In the genomic region with DNA sequence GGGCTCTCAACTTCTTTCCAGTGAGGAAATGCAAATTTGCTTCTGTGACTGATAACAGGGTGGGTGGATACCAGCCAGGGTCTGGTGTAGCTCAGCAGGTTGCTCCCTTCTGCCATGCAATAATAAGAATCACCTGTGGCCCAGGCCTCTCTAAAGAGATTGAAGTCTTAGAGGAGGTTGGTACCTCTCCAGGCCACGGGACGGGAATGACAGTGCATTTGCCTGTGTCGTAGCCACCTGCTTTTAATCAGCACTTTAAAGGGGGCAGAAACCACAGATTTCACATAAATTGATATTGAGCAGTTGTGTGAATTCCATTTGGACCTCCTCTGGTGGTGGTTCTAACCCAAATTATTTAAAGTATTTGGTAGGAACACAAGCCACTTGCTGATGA, we compare ENCODE assay signal across 14 cellular contexts.
DNase-seq lines count a peak whose midpoint lies in the region; ATAC-seq and TF ChIP-seq lines count a peak whose summit lies in the region.
"Had no signal": no experiment of that assay in that cellular context is flagged by ENCODE, and none has a peak within 500 bp of the region (broad histone marks: within the 10 kb centered on the region; RNA-seq: fewer than 3 reads in every experiment).

No MANE protein-coding gene starts in this region.

- no peaks in the 10 kb centered on the region for H3K9me3 ChIP-seq in AG04450 (ENCODE audit: control insufficient read depth, insufficient read depth, low read length)
- H3K9me3 ChIP-seq in HUES6 (ENCODE audit: control insufficient read depth, insufficient read depth, low read depth, low read length): peaks cover 16% of the 10 kb centered on the region; the same call in 1 of the 2 replicates

- H3K4me1 Mint-ChIP-seq in immature natural killer cell: peaks cover 54 to 66% of the 10 kb centered on the region in 2 donors

- H3K27me3 Mint-ChIP-seq in immature natural killer cell (ENCODE audit: low read depth in 3 of 3): peaks cover 0 to 2% (median 0%) of the 10 kb centered on the region in 3 donors
- H3K27me3 Mint-ChIP-seq: CD4-positive, CD25-positive, alpha-beta regulatory T cell had no signal

- DNase-seq in AG04450 (ENCODE audit: low read depth, low spot score): no peak
- peak; percentile 86 for DNase-seq in astrocyte of the cerebellum (ENCODE audit: low read depth)
- no peak for DNase-seq in immature natural killer cell
- no peak for DNase-seq in C1 segment of cervical spinal cord (lab: John Stamatoyannopoulos, UW)
- DNase-seq in AML-193 (lab: John Stamatoyannopoulos, UW): no peak
- DNase-seq: activated CD4-positive, alpha-beta T cell treated with anti-CD3 and anti-CD28 coated beads, Interleukin-2, amount 50 U/mL, for 4 hours; CD4-positive, CD25-positive, alpha-beta regulatory T cell; Kasumi-1; NCI-H2227 treated with DMSO at 0.1 percent for 48 hours; Right ventricle myocardium superior had no signal

- H3K4me3 ChIP-seq in AG04450 (ENCODE audit: low read depth, low read length): no peak overlapping the region
- H3K4me3 ChIP-seq in HUES6 (ENCODE audit: low read depth, low read length): no peak overlapping the region; the same call in 1 of the 2 replicates
- H3K4me3 ChIP-seq in astrocyte of the cerebellum (ENCODE audit: low read depth, low read length): no peak overlapping the region
- H3K4me3 ChIP-seq: GM12878 had no signal

- H3K27ac ChIP-seq in AG04450 (ENCODE audit: low read depth, low read length) (peak overlapping the region; percentile 96), HUES6 (ENCODE audit: low read depth, low read length) (peak overlapping the region; percentile 75)

- peaks cover 32% of the 10 kb centered on the region for H3K4me1 ChIP-seq in HUES6 (ENCODE audit: control insufficient read depth, insufficient read depth, low read length)

- TF ChIP-seq CTCF in AG04450 (IDR thresholded peaks at IDR 0.05; ENCODE audit: low read depth, low read length) (no peak), astrocyte of the cerebellum (IDR thresholded peaks at IDR 0.05; ENCODE audit: low read depth, low read length, missing control alignments) (no peak)

- peak overlapping the region; percentile 41 for H3K9ac ChIP-seq in HUES6 (ENCODE audit: low read length)

- POLR2A ChIA-PET in AG04450 (lab: Yijun Ruan, JAX): interaction anchor here (0.7 kb wide), 1 partner anchor 228 kb away, joined by 3 read pairs; no protein-coding TSS in a partner anchor

- H3K9me3 Mint-ChIP-seq in immature natural killer cell: no peaks in the 10 kb centered on the region

- H3K36me3 Mint-ChIP-seq in immature natural killer cell: peaks cover 4 to 20% (median 5%) of the 10 kb centered on the region in 3 donors

- ATAC-seq in HG02642 (IDR thresholded peaks at IDR 0.05; ENCODE audit: poor library complexity, unreplicated experiment) (no peak), HG03469 (IDR thresholded peaks at IDR 0.05; ENCODE audit: unreplicated experiment) (no peak)
- ATAC-seq: GM12878 had no signal

- H3K27me3 ChIP-seq in AG04450 (ENCODE audit: control insufficient read depth, insufficient read depth, low read length) (no peaks in the 10 kb centered on the region), HUES6 (ENCODE audit: control insufficient read depth, insufficient read depth, low read length) (no peaks in the 10 kb centered on the region)

- no peaks in the 10 kb centered on the region for H3K36me3 ChIP-seq in HUES6 (ENCODE audit: control insufficient read depth, insufficient read depth, low read length)

- H3K27ac Mint-ChIP-seq in immature natural killer cell: peak overlapping the region in 5 of 6 donors; percentile 14 to 92 (median 61)

- in situ Hi-C loops in astrocyte of the cerebellum (cut with HindIII; ENCODE audit: low sequenced_read_pairs): no loop called here

- CTCF ChIA-PET in AG04450 (lab: Charles Lee): no interaction called here

- peak overlapping the region; percentile 17 to 86 (median 73) for H3K4me3 Mint-ChIP-seq in immature natural killer cell
- H3K4me3 Mint-ChIP-seq: CD4-positive, CD25-positive, alpha-beta regulatory T cell had no signal
